In genomic region chr2:202344178-202344577, GRCh38 we compare ENCODE assay signal across 2 cellular contexts.
TF ChIP-seq lines count a peak whose summit lies in the region.

No MANE protein-coding gene starts in this region.

TF ChIP-seq in HEK293, 187 proteins besides CTCF, POLR2A, EP300 and RAD21:
- TF ChIP-seq KLF9 (tag by site-specific recombination; IDR thresholded peaks at IDR 0.05; ENCODE audit: low read depth) (no peak), EGR2 (tag by site-specific recombination; IDR thresholded peaks at IDR 0.05; ENCODE audit: low read depth) (peak; percentile 28; the same call in 1 of the 2 replicates), ZNF660 (tag by site-specific recombination; IDR thresholded peaks at IDR 0.05) (no peak), ZFHX2 (tag by site-specific recombination; conservative IDR thresholded peaks at IDR 0.05) (0 out of 2 replicates have a peak, but pooled peaks have one; percentile 24), ZNF2 (tag by site-specific recombination; IDR thresholded peaks at IDR 0.05) (no peak), ZNF555 (tag by site-specific recombination; conservative IDR thresholded peaks at IDR 0.05) (no peak)

TF ChIP-seq in H1, 55 proteins besides CTCF, POLR2A, EP300 and RAD21:
- no peak for TF ChIP-seq ASH2L (IDR thresholded peaks at IDR 0.05; ENCODE audit: low read length)
- no peak for TF ChIP-seq RXRA (IDR thresholded peaks at IDR 0.05; ENCODE audit: insufficient read depth, low read depth, low read length)
- peak; percentile 63; the same call in 1 of the 2 replicates for TF ChIP-seq EGR1 (IDR thresholded peaks at IDR 0.05; ENCODE audit: borderline replicate concordance, low read depth, low read length)
- TF ChIP-seq JUN (IDR thresholded peaks at IDR 0.05; ENCODE audit: low read depth, low read length): no peak
- no peak for TF ChIP-seq CBX8 (IDR thresholded peaks at IDR 0.05; ENCODE audit: borderline replicate concordance, low read depth, low read length)
- TF ChIP-seq TCF12 (IDR thresholded peaks at IDR 0.05; ENCODE audit: low read depth, low read length): no peak
- no peak for TF ChIP-seq CHD2 (IDR thresholded peaks at IDR 0.05; ENCODE audit: low read length)
